ENCODE assay signal across 8 cellular contexts in the genomic region with DNA sequence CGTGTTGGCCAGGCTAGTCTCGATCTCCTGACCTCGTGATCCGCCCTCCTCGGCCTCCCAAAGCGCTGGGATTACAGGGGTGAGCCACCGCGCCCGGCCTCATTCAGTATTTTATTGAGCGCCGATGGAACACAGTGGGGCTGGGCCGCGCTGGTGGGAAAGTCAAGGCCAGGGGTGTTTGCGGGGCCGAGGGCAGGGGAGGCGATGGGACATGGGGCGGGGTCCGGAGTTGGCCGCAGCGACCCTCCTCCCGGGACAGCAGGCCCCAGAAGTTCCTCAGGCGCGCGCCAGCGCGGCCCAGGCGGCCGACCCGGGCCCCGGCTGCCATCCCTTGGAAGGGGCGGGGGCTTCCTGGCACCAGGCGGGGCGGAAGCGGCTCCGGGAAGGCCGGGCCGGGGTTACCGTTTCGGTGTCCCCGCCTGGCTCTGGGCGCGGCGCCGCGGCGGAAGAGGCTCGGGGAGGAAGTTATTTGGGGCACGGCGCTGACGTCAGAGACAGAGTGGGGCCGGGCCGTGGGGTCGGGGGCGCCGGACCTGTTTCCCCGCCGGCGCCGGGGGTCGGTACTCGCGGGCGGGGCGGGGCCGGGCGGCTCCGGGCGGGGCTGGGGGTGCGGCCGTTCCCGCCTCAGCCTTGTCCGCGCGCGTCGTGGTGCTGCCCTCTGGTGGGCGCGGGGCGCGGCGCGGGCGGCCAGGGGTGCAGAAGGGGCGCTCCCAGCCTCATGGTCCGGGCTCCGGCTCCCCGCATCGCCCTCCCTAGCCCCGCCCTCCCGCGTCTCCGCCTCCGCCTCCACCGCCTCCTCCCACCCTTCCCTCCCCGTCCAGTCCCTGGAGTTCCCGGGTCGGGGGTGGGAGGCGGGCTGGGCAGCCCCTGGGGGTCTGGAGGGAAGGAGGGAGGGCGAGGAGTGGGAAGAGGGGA. TPM values are rescaled to one million over a fixed set of nuclear protein-coding genes. Genes with fewer than 3 reads are reported as not detected.
A peak's percentile ranks its signal among the peaks of the same experiment; 100 is the strongest.
DNase-seq lines count a peak whose midpoint lies in the region; ATAC-seq and TF ChIP-seq lines count a peak whose summit lies in the region.

No MANE protein-coding gene starts in this region.

- TF ChIP-seq CTCF in endodermal cell (conservative IDR thresholded peaks at IDR 0.05), result peak; percentile 88

- H3K9me3 Mint-ChIP-seq in CD8-positive, alpha-beta memory T cell, result no peaks in the 10 kb centered on the region
- no peaks in the 10 kb centered on the region for H3K9me3 Mint-ChIP-seq in endodermal cell

- POLR2A ChIA-PET in CD8-positive, alpha-beta memory T cell (lab: Charles Lee), result interaction anchor here (0.9 kb wide), 1 partner anchor 32 kb away, joined by 4 read pairs; a partner anchor contains a TSS

- peak overlapping the region; percentile 30 for H3K9ac ChIP-seq in endodermal cell (ENCODE audit: extremely low read depth, low read length, poor library complexity, severe bottlenecking)

- peak; percentile 76 to 89 (median 81) for DNase-seq in CD8-positive, alpha-beta memory T cell
- DNase-seq in HK-2 (ENCODE audit: unreplicated experiment), result peak; percentile 76
- DNase-seq in NCI-H82 treated with DMSO at 0.1 percent for 48 hours (lab: John Stamatoyannopoulos, UW; ENCODE audit: unreplicated experiment), result peak; percentile 66
- peak; percentile 58 to 65 for DNase-seq in activated CD8-positive, alpha-beta memory T cell treated with anti-CD3 and anti-CD28 coated beads for 4 hours (ENCODE audit: low read depth in 2 of 2)
- DNase-seq in endodermal cell, result peak; percentile 96
- DNase-seq in midbrain (lab: John Stamatoyannopoulos, UW), result peak; percentile 64
- peak; percentile 60 to 72 for DNase-seq in stimulated activated CD8-positive, alpha-beta memory T cell treated with anti-CD3 and anti-CD28 coated beads, Interleukin-2, amount 100 ng/mL, for 1 hour (ENCODE audit: low read depth in 2 of 2)

- H3K36me3 Mint-ChIP-seq in CD8-positive, alpha-beta memory T cell, result no peaks in the 10 kb centered on the region
- no peaks in the 10 kb centered on the region for H3K36me3 Mint-ChIP-seq in endodermal cell (ENCODE audit: low read depth)

- peak; percentile 83 for ATAC-seq in GM19397 (IDR thresholded peaks at IDR 0.05; ENCODE audit: unreplicated experiment)

- no peak overlapping the region for H3K4me3 ChIP-seq in CD8-positive, alpha-beta memory T cell (ENCODE audit: low read length)
- H3K4me3 ChIP-seq in endodermal cell (ENCODE audit: low read length), result peak overlapping the region; percentile 69

- H3K4me3 Mint-ChIP-seq in CD8-positive, alpha-beta memory T cell, result peak overlapping the region; percentile 68 to 89 (median 72)
- H3K4me3 Mint-ChIP-seq in endodermal cell, result peak overlapping the region; percentile 72

- H3K27ac ChIP-seq in CD8-positive, alpha-beta memory T cell (ENCODE audit: low read depth, low read length), result peak overlapping the region; percentile 38
- H3K27ac ChIP-seq in endodermal cell (ENCODE audit: low read depth, low read length), result peak overlapping the region; percentile 70

- no peaks in the 10 kb centered on the region for H3K4me1 Mint-ChIP-seq in CD8-positive, alpha-beta memory T cell
- no peaks in the 10 kb centered on the region for H3K4me1 Mint-ChIP-seq in endodermal cell

- no peaks in the 10 kb centered on the region for H3K36me3 ChIP-seq in CD8-positive, alpha-beta memory T cell (ENCODE audit: insufficient read depth, low read length)
- no peaks in the 10 kb centered on the region for H3K36me3 ChIP-seq in endodermal cell (ENCODE audit: control insufficient read depth, insufficient read depth, low read length)

- H3K27ac Mint-ChIP-seq in CD8-positive, alpha-beta memory T cell, result peak overlapping the region in 4 of 8 donors; percentile 39 to 89 (median 67)
- H3K27ac Mint-ChIP-seq in endodermal cell, result peak overlapping the region; percentile 70

- H3K27me3 Mint-ChIP-seq in CD8-positive, alpha-beta memory T cell, result peaks cover 2 to 13% of the 10 kb centered on the region in 2 donors
- H3K27me3 Mint-ChIP-seq in endodermal cell (ENCODE audit: insufficient read depth), result peaks cover 4% of the 10 kb centered on the region

- peaks cover 4% of the 10 kb centered on the region for H3K4me1 ChIP-seq in CD8-positive, alpha-beta memory T cell (ENCODE audit: insufficient read depth, low read length)
- no peaks in the 10 kb centered on the region for H3K4me1 ChIP-seq in endodermal cell (ENCODE audit: control insufficient read depth, insufficient read depth, low read length)

- CTCF ChIA-PET in CD8-positive, alpha-beta memory T cell (lab: Charles Lee), result interaction anchor here (0.9 kb wide), 1 partner anchor 148 kb away, joined by 4 read pairs; no protein-coding TSS in a partner anchor

- H3K9me3 ChIP-seq in CD8-positive, alpha-beta memory T cell (ENCODE audit: low read length), result no peaks in the 10 kb centered on the region
- H3K9me3 ChIP-seq in endodermal cell (ENCODE audit: control insufficient read depth, low read length), result no peaks in the 10 kb centered on the region

- WGBS in endodermal cell (ENCODE audit: insufficient coverage in 1 of 2, insufficient read length in 1 of 2), 2 experiments, result 2 to 7% methylated on average over 19 to 89 of the region's 99 CpGs

- no peaks in the 10 kb centered on the region for H3K27me3 ChIP-seq in CD8-positive, alpha-beta memory T cell (ENCODE audit: insufficient read depth, low read length, poor library complexity, severe bottlenecking)
- H3K27me3 ChIP-seq in endodermal cell (ENCODE audit: control insufficient read depth, insufficient read depth, low read length, poor library complexity, severe bottlenecking), result no peaks in the 10 kb centered on the region

RNA-seq across cellular contexts. Expression of a gene that starts 1.0 kb away (rescaled TPM):
- total RNA-seq in CD8-positive, alpha-beta memory T cell, result 1 to 10 TPM; 1.3 to 1.6 TPM
- not detected for polyA plus RNA-seq in CD8-positive, alpha-beta memory T cell
- 1 to 10 TPM; 3.7 to 4.2 TPM for total RNA-seq in endodermal cell
- 4.2 TPM for polyA plus RNA-seq in endodermal cell (2013, experiment 1 of 2)
- polyA plus RNA-seq in endodermal cell (2013, experiment 2 of 2), result 2.7 TPM

RNA-seq across cellular contexts. Expression of a gene that starts 31.5 kb away (rescaled TPM):
- total RNA-seq in CD8-positive, alpha-beta memory T cell, result 100 to 1,000 TPM; 517 to 529 TPM
- 130 TPM for polyA plus RNA-seq in CD8-positive, alpha-beta memory T cell
- total RNA-seq in endodermal cell, result 100 to 1,000 TPM; 843 to 876 TPM
- polyA plus RNA-seq in endodermal cell (2013, experiment 1 of 2), result 625 TPM
- 517 TPM for polyA plus RNA-seq in endodermal cell (2013, experiment 2 of 2)

RNA-seq across cellular contexts. Expression of a gene that starts 38.7 kb away (rescaled TPM):
- total RNA-seq in CD8-positive, alpha-beta memory T cell, result 10 to 100 TPM; 49.7 to 50.5 TPM
- polyA plus RNA-seq in CD8-positive, alpha-beta memory T cell, result 21.2 TPM
- 10 to 100 TPM; 29.8 to 32.6 TPM for total RNA-seq in endodermal cell
- 26.2 TPM for polyA plus RNA-seq in endodermal cell (2013, experiment 1 of 2)
- 27.1 TPM for polyA plus RNA-seq in endodermal cell (2013, experiment 2 of 2)

RNA-seq across cellular contexts. Expression of a gene that starts 56.1 kb away (rescaled TPM):
- 100 to 1,000 TPM; 322 to 338 TPM for total RNA-seq in CD8-positive, alpha-beta memory T cell
- 274 TPM for polyA plus RNA-seq in CD8-positive, alpha-beta memory T cell
- 100 to 1,000 TPM; 264 to 272 TPM for total RNA-seq in endodermal cell
- 227 TPM for polyA plus RNA-seq in endodermal cell (2013, experiment 1 of 2)
- polyA plus RNA-seq in endodermal cell (2013, experiment 2 of 2), result 216 TPM
